ENCODE assay signal across 14 cellular contexts in the genomic region with DNA sequence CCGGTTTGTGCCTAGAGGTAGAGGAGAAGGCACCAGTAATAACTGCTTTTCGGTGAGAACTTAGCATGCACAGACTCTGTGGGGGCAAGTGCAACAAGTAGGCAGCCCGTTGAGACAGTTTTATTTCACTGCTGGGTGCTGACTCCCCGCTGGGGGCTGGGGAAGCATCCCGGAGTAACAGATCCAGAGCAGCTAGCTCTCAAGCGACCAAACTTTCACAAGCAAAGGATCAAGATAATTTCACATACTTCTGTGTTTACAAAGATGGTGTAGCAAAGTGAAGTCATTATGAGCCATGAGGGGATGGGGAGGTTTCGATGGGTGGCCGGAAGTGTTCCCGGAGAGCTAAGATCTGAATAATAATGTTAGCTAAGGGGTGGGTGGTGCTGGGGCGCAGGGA. TPM values are rescaled to one million over a fixed set of nuclear protein-coding genes. Genes with fewer than 3 reads are reported as not detected.
DNase-seq lines count a peak whose midpoint lies in the region; ATAC-seq and TF ChIP-seq lines count a peak whose summit lies in the region.
"Had no signal": no experiment of that assay in that cellular context is flagged by ENCODE, and none has a peak within 500 bp of the region (broad histone marks: within the 10 kb centered on the region; RNA-seq: fewer than 3 reads in every experiment).

No MANE protein-coding gene starts in this region.

- H3K9me3 Mint-ChIP-seq in activated naive CD4-positive, alpha-beta T cell treated with anti-CD3 and anti-CD28 coated beads, Interleukin-2, amount 50 U/mL, for 24 hours, result no peaks in the 10 kb centered on the region
- no peaks in the 10 kb centered on the region for H3K9me3 Mint-ChIP-seq in activated B cell treated with CpG ODN at 0.5 μM for 24 hours
- no peaks in the 10 kb centered on the region for H3K9me3 Mint-ChIP-seq in stimulated activated naive B cell treated with anti-CD40 and anti-IgM and Interleukin-4, amounts not matched to agents 10 μg/mL and 1 μg/mL and 100 μg/mL, for 72 hours

- intact Hi-C loops in activated B cell treated with CpG ODN at 0.5 μM for 24 hours (cut with micrococcal nuclease) (no loop called here), sigmoid colon (cut with DNase I) (no loop called here)

- peak overlapping the region; percentile 15 for H3K4me3 Mint-ChIP-seq in activated naive CD4-positive, alpha-beta T cell treated with anti-CD3 and anti-CD28 coated beads, Interleukin-2, amount 50 U/mL, for 24 hours
- peak overlapping the region; percentile 28 for H3K4me3 Mint-ChIP-seq in activated B cell treated with CpG ODN at 0.5 μM for 24 hours
- no peak overlapping the region for H3K4me3 Mint-ChIP-seq in stimulated activated naive B cell treated with anti-CD40 and anti-IgM and Interleukin-4, amounts not matched to agents 10 μg/mL and 1 μg/mL and 100 μg/mL, for 72 hours

- no peaks in the 10 kb centered on the region for H3K9me3 ChIP-seq in sigmoid colon
- H3K9me3 ChIP-seq: pancreas had no signal

- H3K27me3 ChIP-seq in sigmoid colon, result no peaks in the 10 kb centered on the region
- H3K27me3 ChIP-seq: dorsolateral prefrontal cortex, pancreas had no signal

- no peak for TF ChIP-seq EP300 in sigmoid colon (IDR thresholded peaks at IDR 0.05)

- POLR2A ChIA-PET in activated B cell treated with CpG ODN at 0.5 μM for 24 hours (lab: Charles Lee), result interaction anchor here (6.6 kb wide), 1 partner anchor 30 kb away, joined by 117 read pairs; a partner anchor contains a TSS

- H3K27ac Mint-ChIP-seq in activated naive CD4-positive, alpha-beta T cell treated with anti-CD3 and anti-CD28 coated beads, Interleukin-2, amount 50 U/mL, for 24 hours, result peak overlapping the region; percentile 81
- no peak overlapping the region for H3K27ac Mint-ChIP-seq in activated B cell treated with CpG ODN at 0.5 μM for 24 hours
- H3K27ac Mint-ChIP-seq in stimulated activated naive B cell treated with anti-CD40 and anti-IgM and Interleukin-4, amounts not matched to agents 10 μg/mL and 1 μg/mL and 100 μg/mL, for 72 hours, result peak overlapping the region; percentile 81

- TF ChIP-seq CTCF in activated B cell treated with CpG ODN at 0.5 μM for 24 hours (IDR thresholded peaks at IDR 0.05) (no peak), fibroblast of mammary gland (conservative IDR thresholded peaks at IDR 0.05; ENCODE audit: control insufficient read depth, insufficient read depth, low read depth, low read length) (no peak), sigmoid colon (IDR thresholded peaks at IDR 0.05) (no peak)

- H3K4me1 Mint-ChIP-seq in activated naive CD4-positive, alpha-beta T cell treated with anti-CD3 and anti-CD28 coated beads, Interleukin-2, amount 50 U/mL, for 24 hours, result peaks cover 53% of the 10 kb centered on the region
- peaks cover 61% of the 10 kb centered on the region for H3K4me1 Mint-ChIP-seq in activated B cell treated with CpG ODN at 0.5 μM for 24 hours
- peaks cover 41 to 74% of the 10 kb centered on the region in 2 donors for H3K4me1 Mint-ChIP-seq in stimulated activated naive B cell treated with anti-CD40 and anti-IgM and Interleukin-4, amounts not matched to agents 10 μg/mL and 1 μg/mL and 100 μg/mL, for 72 hours

- TF ChIP-seq POLR2A in sigmoid colon (IDR thresholded peaks at IDR 0.05), result no peak

- peak overlapping the region; percentile 10 for H3K4me3 ChIP-seq in fibroblast of mammary gland (ENCODE audit: control insufficient read depth, low read depth, low read length)
- H3K4me3 ChIP-seq in sigmoid colon, result no peak overlapping the region
- H3K4me3 ChIP-seq: pancreas had no signal

- peaks cover 1% of the 10 kb centered on the region for H3K36me3 Mint-ChIP-seq in activated naive CD4-positive, alpha-beta T cell treated with anti-CD3 and anti-CD28 coated beads, Interleukin-2, amount 50 U/mL, for 24 hours
- H3K36me3 Mint-ChIP-seq in activated B cell treated with CpG ODN at 0.5 μM for 24 hours (ENCODE audit: low read depth), result peaks cover 12% of the 10 kb centered on the region
- H3K36me3 Mint-ChIP-seq in stimulated activated naive B cell treated with anti-CD40 and anti-IgM and Interleukin-4, amounts not matched to agents 10 μg/mL and 1 μg/mL and 100 μg/mL, for 72 hours, result peaks cover 12 to 39% of the 10 kb centered on the region in 2 donors

- DNase-seq in activated naive CD4-positive, alpha-beta T cell treated with anti-CD3 and anti-CD28 coated beads, Interleukin-2, amount 50 U/mL, for 16 hours, result no peak
- DNase-seq in activated B cell treated with CpG ODN at 0.5 μM for 24 hours (no peak), fibroblast of mammary gland (ENCODE audit: low read depth) (peak; percentile 75), NCI-H187 treated with DMSO at 0.1 percent for 48 hours (lab: John Stamatoyannopoulos, UW) (no peak), sigmoid colon (no peak)
- DNase-seq in stimulated activated naive B cell treated with anti-CD40 and anti-IgM and Interleukin-4, amounts not matched to agents 10 μg/mL and 1 μg/mL and 100 μg/mL, for 72 hours, result no peak
- no peak for DNase-seq in stimulated activated CD4-positive, alpha-beta T cell treated with anti-CD3 and anti-CD28 coated beads, Interleukin-4, amount 100 ng/mL, for 4 hours
- DNase-seq: C1 segment of cervical spinal cord, dorsolateral prefrontal cortex, kidney, NCI-H524, pancreas had no signal

- H3K27ac ChIP-seq in sigmoid colon, result no peak overlapping the region
- H3K27ac ChIP-seq: pancreas had no signal

- CTCF ChIA-PET in activated B cell treated with CpG ODN at 0.5 μM for 24 hours (lab: Charles Lee), result interaction anchor here (0.9 kb wide), 1 partner anchor 143 kb away, joined by 3 read pairs; no protein-coding TSS in a partner anchor

- WGBS in sigmoid colon, 2 donors, result 87% methylated on average over 10 of the region's 10 CpGs

- ATAC-seq in activated B cell treated with CpG ODN at 0.5 μM for 24 hours (ENCODE audit: low read depth), result no peak
- no peak for ATAC-seq in stimulated activated naive B cell treated with anti-CD40 and anti-IgM and Interleukin-4, amounts not matched to agents 10 μg/mL and 1 μg/mL and 100 μg/mL, for 72 hours (replicated peaks)
- ATAC-seq: pancreas had no signal

- H3K36me3 ChIP-seq in sigmoid colon, result peaks cover 0 to 3% (median 0%) of the 10 kb centered on the region in 4 donors
- H3K36me3 ChIP-seq: pancreas had no signal

- H3K27me3 Mint-ChIP-seq in activated naive CD4-positive, alpha-beta T cell treated with anti-CD3 and anti-CD28 coated beads, Interleukin-2, amount 50 U/mL, for 24 hours, result no peaks in the 10 kb centered on the region
- no peaks in the 10 kb centered on the region for H3K27me3 Mint-ChIP-seq in activated B cell treated with CpG ODN at 0.5 μM for 24 hours
- H3K27me3 Mint-ChIP-seq in stimulated activated naive B cell treated with anti-CD40 and anti-IgM and Interleukin-4, amounts not matched to agents 10 μg/mL and 1 μg/mL and 100 μg/mL, for 72 hours, result no peaks in the 10 kb centered on the region

- peaks cover 0 to 37% (median 35%) of the 10 kb centered on the region in 4 donors for H3K4me1 ChIP-seq in sigmoid colon

RNA-seq across cellular contexts. Expression of a gene that starts 2.8 kb away (rescaled TPM):
- total RNA-seq in activated B cell treated with CpG ODN at 0.5 μM for 24 hours (62.1 and 68.8 TPM in 2 replicates), sigmoid colon (10 to 100 TPM in 3 of 4 donors, 1 to 10 TPM in 1; 8.1 to 20.5 (median 17.3) TPM)
- 10 to 100 TPM; 15.0 to 67.2 (median 26.4) TPM for polyA plus RNA-seq in sigmoid colon

RNA-seq across cellular contexts. Expression of a gene that starts 4.3 kb away (rescaled TPM):
- total RNA-seq in activated B cell treated with CpG ODN at 0.5 μM for 24 hours, result 111 and 113 TPM in 2 replicates
- total RNA-seq in sigmoid colon, result 10 to 100 TPM; 17.4 to 25.8 (median 21.9) TPM
- 10 to 100 TPM in 2 of 3 donors, 1 to 10 TPM in 1; 6.7 to 48.6 (median 10.2) TPM for polyA plus RNA-seq in sigmoid colon

RNA-seq across cellular contexts. Expression of a gene that starts 18.2 kb away (rescaled TPM):
- total RNA-seq in activated B cell treated with CpG ODN at 0.5 μM for 24 hours (67.1 and 74.8 TPM in 2 replicates), sigmoid colon (10 to 100 TPM; 13.0 to 17.8 (median 15.2) TPM)
- polyA plus RNA-seq in sigmoid colon, result 10 to 100 TPM in 1 of 3 donors, 1 to 10 TPM in 2; 3.0 to 18.4 (median 3.7) TPM
- total RNA-seq: LHCN-M2 had no signal

RNA-seq across cellular contexts. Expression of a gene that starts 29.4 kb away (rescaled TPM):
- total RNA-seq in activated B cell treated with CpG ODN at 0.5 μM for 24 hours, result 41.7 and 43.6 TPM in 2 replicates
- 10 to 100 TPM; 65.3 to 87.0 (median 76.8) TPM for total RNA-seq in sigmoid colon
- polyA plus RNA-seq in sigmoid colon, result 100 to 1,000 TPM in 1 of 3 donors, 10 to 100 TPM in 2; 63.1 to 127 (median 64.0) TPM

RNA-seq across cellular contexts. Expression of a gene that starts 29.4 kb away (rescaled TPM):
- 116 and 119 TPM in 2 replicates for total RNA-seq in activated B cell treated with CpG ODN at 0.5 μM for 24 hours
- 100 to 1,000 TPM in 2 of 4 donors, 10 to 100 TPM in 2; 30.3 to 215 (median 85.6) TPM for total RNA-seq in sigmoid colon
- polyA plus RNA-seq in sigmoid colon, result 100 to 1,000 TPM in 2 of 3 donors, 10 to 100 TPM in 1; 62.9 to 163 (median 138) TPM

Comparison
In these comparisons a context has a peak if more than half of its experiments do, and no peak if none do; other contexts are left out.
1. H3K4me3 Mint-ChIP-seq: peak in activated naive CD4-positive, alpha-beta T cell treated with anti-CD3 and anti-CD28 coated beads, Interleukin-2, amount 50 U/mL, for 24 hours (single experiment) and activated B cell treated with CpG ODN at 0.5 μM for 24 hours (single experiment); none in stimulated activated naive B cell treated with anti-CD40 and anti-IgM and Interleukin-4, amounts not matched to agents 10 μg/mL and 1 μg/mL and 100 μg/mL, for 72 hours (0 of 2).